10 cellular contexts compared by ENCODE assay signal in the genomic region with DNA sequence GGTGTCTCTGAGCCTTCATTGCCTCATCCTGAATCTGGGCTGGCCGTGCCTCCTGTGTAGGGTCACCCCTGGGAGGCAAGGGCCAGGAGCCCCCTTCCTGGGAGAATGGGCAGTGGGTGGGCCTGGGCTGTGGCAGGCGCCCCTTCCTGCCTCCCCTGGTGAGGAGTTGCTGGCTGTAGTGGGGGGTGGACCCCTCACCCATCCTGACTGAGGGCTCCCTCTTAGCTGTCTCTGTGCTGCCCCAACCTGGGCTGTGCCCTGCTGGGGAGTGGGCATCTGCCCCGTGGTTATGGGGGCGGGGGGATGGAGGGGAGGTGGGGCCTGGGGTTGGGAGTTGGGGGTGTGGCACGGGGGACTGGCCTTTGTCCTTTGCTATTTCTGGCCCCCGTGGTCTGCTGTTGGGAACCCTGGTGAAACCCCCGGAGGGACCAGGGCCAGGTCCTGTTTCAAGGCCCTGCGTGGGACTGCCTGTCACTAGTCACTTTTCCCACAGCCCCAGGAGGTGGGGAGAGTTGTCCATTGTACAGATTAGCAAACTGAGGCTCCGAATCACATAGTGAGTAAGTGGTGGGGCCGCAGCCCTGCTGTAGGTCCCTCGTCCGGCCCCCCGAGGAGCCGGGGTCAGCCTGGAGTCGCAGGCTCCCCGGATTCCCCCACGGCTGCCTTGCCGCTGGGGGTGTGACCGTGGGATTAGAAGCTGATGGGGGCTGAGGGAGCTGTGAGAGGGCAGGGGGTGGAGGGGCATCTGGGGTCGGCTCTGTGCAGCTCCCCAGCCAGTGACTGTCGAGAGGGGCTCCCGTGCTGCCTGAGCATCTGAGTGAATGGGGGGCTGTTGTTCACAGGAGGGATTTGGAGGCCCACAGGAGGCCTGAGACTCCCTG. TPM values are rescaled to one million over a fixed set of nuclear protein-coding genes. Genes with fewer than 3 reads are reported as not detected.
A peak's percentile ranks its signal among the peaks of the same experiment; 100 is the strongest.
DNase-seq lines count a peak whose midpoint lies in the region; ATAC-seq and TF ChIP-seq lines count a peak whose summit lies in the region.
"Had no signal": no experiment of that assay in that cellular context is flagged by ENCODE, and none has a peak within 500 bp of the region (broad histone marks: within the 10 kb centered on the region; RNA-seq: fewer than 3 reads in every experiment).

No MANE protein-coding gene starts in this region.

- H3K9me3 ChIP-seq in iPS-18a (ENCODE audit: control insufficient read depth, low read depth, low read length): no peaks in the 10 kb centered on the region

- no peak overlapping the region for H3K9ac ChIP-seq in iPS-18a (ENCODE audit: low read length)

- WGBS in lower leg skin, 2 donors: 67 to 83% methylated on average over 13 to 20 of the region's 22 CpGs

- peak overlapping the region; percentile 94 for H3K27ac Mint-ChIP-seq in HFFc6
- no peak overlapping the region for H3K27ac Mint-ChIP-seq in activated naive CD8-positive, alpha-beta T cell treated with anti-CD3 and anti-CD28 coated beads for 36 hours
- peak overlapping the region; percentile 94 for H3K27ac Mint-ChIP-seq in stimulated activated effector memory CD8-positive, alpha-beta T cell treated with anti-CD3 and anti-CD28 coated beads, Interleukin-12 subunit alpha, Interleukin-12 subunit beta, amount 100 ng/mL, for 72 hours

- peaks cover 6% of the 10 kb centered on the region; the same call in 1 of the 2 replicates for H3K36me3 Mint-ChIP-seq in HFFc6 (ENCODE audit: low read depth)
- H3K36me3 Mint-ChIP-seq in activated naive CD8-positive, alpha-beta T cell treated with anti-CD3 and anti-CD28 coated beads for 36 hours: no peaks in the 10 kb centered on the region
- no peaks in the 10 kb centered on the region for H3K36me3 Mint-ChIP-seq in stimulated activated effector memory CD8-positive, alpha-beta T cell treated with anti-CD3 and anti-CD28 coated beads, Interleukin-12 subunit alpha, Interleukin-12 subunit beta, amount 100 ng/mL, for 72 hours

- H3K4me3 Mint-ChIP-seq in HFFc6: peak overlapping the region; percentile 94
- H3K4me3 Mint-ChIP-seq in activated naive CD8-positive, alpha-beta T cell treated with anti-CD3 and anti-CD28 coated beads for 36 hours: peak overlapping the region; percentile 93
- H3K4me3 Mint-ChIP-seq in stimulated activated effector memory CD8-positive, alpha-beta T cell treated with anti-CD3 and anti-CD28 coated beads, Interleukin-12 subunit alpha, Interleukin-12 subunit beta, amount 100 ng/mL, for 72 hours: peak overlapping the region; percentile 97

- no peaks in the 10 kb centered on the region for H3K27me3 ChIP-seq in iPS-18a (ENCODE audit: control insufficient read depth, insufficient read depth, low read length)

- no peaks in the 10 kb centered on the region for H3K9me3 Mint-ChIP-seq in HFFc6
- no peaks in the 10 kb centered on the region for H3K9me3 Mint-ChIP-seq in activated naive CD8-positive, alpha-beta T cell treated with anti-CD3 and anti-CD28 coated beads for 36 hours
- no peaks in the 10 kb centered on the region for H3K9me3 Mint-ChIP-seq in stimulated activated effector memory CD8-positive, alpha-beta T cell treated with anti-CD3 and anti-CD28 coated beads, Interleukin-12 subunit alpha, Interleukin-12 subunit beta, amount 100 ng/mL, for 72 hours

- no peak for ATAC-seq in stimulated activated effector memory CD8-positive, alpha-beta T cell treated with anti-CD3 and anti-CD28 coated beads, Interleukin-12 subunit alpha, Interleukin-12 subunit beta, amount 100 ng/mL, for 72 hours
- ATAC-seq in GM21515 (IDR thresholded peaks at IDR 0.05; ENCODE audit: unreplicated experiment): no peak

- TF ChIP-seq CTCF in HFFc6 (IDR thresholded peaks at IDR 0.05) (no peak), lower leg skin (IDR thresholded peaks at IDR 0.05) (no peak)

- H3K4me3 ChIP-seq in iPS-18a (ENCODE audit: low read length): peak overlapping the region; percentile 89
- no peak overlapping the region for H3K4me3 ChIP-seq in lower leg skin (ENCODE audit: low read depth, poor library complexity, severe bottlenecking)

- DNase-seq in HFFc6 (no peak), NOMO-1 treated with dmso at 0.1 percent for 144 hours (lab: John Stamatoyannopoulos, UW; ENCODE audit: unreplicated experiment) (no peak), lower leg skin (ENCODE audit: low spot score in 2 of 2) (no peak), NCI-H2227 (lab: John Stamatoyannopoulos, UW; ENCODE audit: unreplicated experiment) (no peak)
- no peak for DNase-seq in activated naive CD8-positive, alpha-beta T cell treated with anti-CD3 and anti-CD28 coated beads for 36 hours
- DNase-seq in stimulated activated effector memory CD8-positive, alpha-beta T cell treated with anti-CD3 and anti-CD28 coated beads, Interleukin-12 subunit alpha, Interleukin-12 subunit beta, amount 100 ng/mL, for 72 hours (ENCODE audit: low spot score in 2 of 2): no peak
- DNase-seq: NCI-H187 had no signal

- intact Hi-C loops in lower leg skin (cut with DNase I; ENCODE audit: low total_unique reads): no loop called here

- peaks cover 4% of the 10 kb centered on the region for H3K4me1 ChIP-seq in iPS-18a (ENCODE audit: control insufficient read depth, low read depth, low read length)

- no peak overlapping the region for H3K27ac ChIP-seq in iPS-18a (ENCODE audit: low read length)

- no peak for TF ChIP-seq POLR2A in lower leg skin (IDR thresholded peaks at IDR 0.05)

- no peaks in the 10 kb centered on the region; the same call in none of the 2 replicates for H3K27me3 Mint-ChIP-seq in HFFc6 (ENCODE audit: insufficient read depth)
- H3K27me3 Mint-ChIP-seq in activated naive CD8-positive, alpha-beta T cell treated with anti-CD3 and anti-CD28 coated beads for 36 hours: no peaks in the 10 kb centered on the region

- H3K4me1 Mint-ChIP-seq in HFFc6 (ENCODE audit: low read depth): peaks cover 45% of the 10 kb centered on the region
- H3K4me1 Mint-ChIP-seq in activated naive CD8-positive, alpha-beta T cell treated with anti-CD3 and anti-CD28 coated beads for 36 hours: peaks cover 16% of the 10 kb centered on the region
- H3K4me1 Mint-ChIP-seq in stimulated activated effector memory CD8-positive, alpha-beta T cell treated with anti-CD3 and anti-CD28 coated beads, Interleukin-12 subunit alpha, Interleukin-12 subunit beta, amount 100 ng/mL, for 72 hours: peaks cover 25% of the 10 kb centered on the region

- no peaks in the 10 kb centered on the region for H3K36me3 ChIP-seq in iPS-18a (ENCODE audit: control insufficient read depth, low read depth, low read length)

RNA-seq across cellular contexts. Expression of a gene that starts 2.7 kb away (rescaled TPM):
- 100 to 1,000 TPM; 117 to 147 (median 123) TPM for total RNA-seq in HFFc6 (2021; fragmentation: NEBNext Ultra II Directional; extraction: Animal tissue kit (Norgen Biotek cat#: 25700))
- total RNA-seq in activated naive CD8-positive, alpha-beta T cell treated with anti-CD3 and anti-CD28 coated beads for 36 hours: 10 to 100 TPM; 26.8 to 27.2 TPM
- 10 to 100 TPM in 3 of 4 donors, 1 to 10 TPM in 1; 7.9 to 18.0 (median 13.9) TPM for total RNA-seq in lower leg skin

RNA-seq across cellular contexts. Expression of a gene that starts 53.5 kb away (rescaled TPM):
- 10 to 100 TPM in 2 of 6 experiments, 1 to 10 TPM in 4; 6.2 to 11.3 (median 7.8) TPM for total RNA-seq in HFFc6 (2021; fragmentation: NEBNext Ultra II Directional; extraction: Animal tissue kit (Norgen Biotek cat#: 25700))
- total RNA-seq in activated naive CD8-positive, alpha-beta T cell treated with anti-CD3 and anti-CD28 coated beads for 36 hours: under 1 TPM in 1 of 2 experiments, not detected in 1; 0.04 TPM
- under 1 TPM in 2 of 4 donors, not detected in 2; 0.19 to 0.27 TPM for total RNA-seq in lower leg skin
- total RNA-seq: lung microvascular endothelial cell had no signal

Comparison
In these comparisons a context has a peak if more than half of its experiments do, and no peak if none do; other contexts are left out.
1. RNA of a gene that starts 2.7 kb away (total RNA-seq): 117 to 147 TPM in HFFc6; 26.8 to 27.2 TPM in activated naive CD8-positive, alpha-beta T cell treated with anti-CD3 and anti-CD28 coated beads for 36 hours and 7.9 to 18.0 TPM in lower leg skin; every median in the first group is over 4 times any median in the second.
2. RNA of a gene that starts 53.5 kb away (total RNA-seq): 6.2 to 11.3 TPM in HFFc6; 0.19 to 0.27 TPM in lower leg skin and 0.04 TPM in activated naive CD8-positive, alpha-beta T cell treated with anti-CD3 and anti-CD28 coated beads for 36 hours; every median in the first group is over 4 times any median in the second.
3. Peak in every context shown above with its lines, with median percentiles within 50 percentile points of each other: H3K4me3 Mint-ChIP-seq.